In genomic region chr16:62363451-62363850, GRCh38 we compare ENCODE assay signal across 24 cellular contexts.
DNase-seq lines count a peak whose midpoint lies in the region; ATAC-seq, FAIRE-seq and TF ChIP-seq lines count a peak whose summit lies in the region.
"Had no signal": no experiment of that assay in that cellular context is flagged by ENCODE, and none has a peak within 500 bp of the region (broad histone marks: within the 10 kb centered on the region; RNA-seq: fewer than 3 reads in every experiment).

No MANE protein-coding gene starts in this region.

- H3K9me3 Mint-ChIP-seq in endodermal cell = no peaks in the 10 kb centered on the region

- no peak overlapping the region for H2BK5ac ChIP-seq in mesenchymal stem cell (ENCODE audit: low read depth, low read length, poor library complexity, severe bottlenecking)

- H3K27me3 Mint-ChIP-seq in endodermal cell (ENCODE audit: insufficient read depth) = peaks cover 13% of the 10 kb centered on the region
- H3K27me3 Mint-ChIP-seq: natural killer cell treated with Interleukin-12 subunit alpha and Interleukin-12 subunit beta and Interleukin-15 and Interleukin-18, amount 100 ng/mL, for 72 hours; stimulated activated memory B cell treated with anti-CD40 and anti-IgM and Interleukin-4, amounts not matched to agents 10 μg/mL and 1 μg/mL and 100 μg/mL, for 72 hours had no signal

- H2BK12ac ChIP-seq in mesenchymal stem cell (ENCODE audit: low read length in 2 of 2) = no peak overlapping the region

- peak; percentile 7 for DNase-seq in ACHN
- peak; percentile 3 for DNase-seq in HEK293T (ENCODE audit: extremely low spot score)
- DNase-seq in endodermal cell = peak; percentile 58
- peak; percentile 6 for DNase-seq in mesenchymal stem cell
- DNase-seq in stimulated activated CD4-positive, alpha-beta T cell treated with anti-CD3 and anti-CD28 coated beads, Interleukin-2, amount 100 ng/mL, for 24 hours = no peak
- DNase-seq in pancreas = no peak
- DNase-seq: activated CD4-positive, CD25-positive, alpha-beta regulatory T cell treated with anti-CD3 and anti-CD28 coated beads, Interleukin-2, amount 50 U/mL, for 72 hours; CD8-positive, alpha-beta T cell; erythroblast; GOT3; NCI-H187 treated with DMSO at 0.1 percent for 48 hours; NCI-H510A; PC-3; T-helper 9 cell; thyroid gland had no signal

- H4K8ac ChIP-seq in mesenchymal stem cell (ENCODE audit: low read length) = no peak overlapping the region

- H3K27me3 ChIP-seq in endodermal cell (ENCODE audit: control insufficient read depth, insufficient read depth, low read length, poor library complexity, severe bottlenecking) (peaks cover 15% of the 10 kb centered on the region), mesenchymal stem cell (ENCODE audit: control insufficient read depth in 1 of 2, insufficient read depth in 1 of 2, low read length in 2 of 2) (no peaks in the 10 kb centered on the region), pancreas (no peaks in the 10 kb centered on the region)
- H3K27me3 ChIP-seq: cardiac muscle cell, gastroesophageal sphincter, SJSA1, thyroid gland had no signal

- no peak overlapping the region for H2AK5ac ChIP-seq in mesenchymal stem cell (ENCODE audit: low read length, severe bottlenecking)

- H3K4me3 ChIP-seq in endodermal cell (ENCODE audit: low read length) (no peak overlapping the region), mesenchymal stem cell (ENCODE audit: insufficient read depth in 1 of 2, low read depth in 1 of 2, low read length in 2 of 2) (no peak overlapping the region), pancreas (no peak overlapping the region)
- H3K4me3 ChIP-seq: cardiac muscle cell, gastroesophageal sphincter, SJSA1, thyroid gland had no signal

- no peaks in the 10 kb centered on the region for H3K36me3 ChIP-seq in endodermal cell (ENCODE audit: control insufficient read depth, insufficient read depth, low read length)
- H3K36me3 ChIP-seq in mesenchymal stem cell (ENCODE audit: control insufficient read depth in 1 of 2, insufficient read depth in 2 of 2, low read depth in 1 of 2, low read length in 2 of 2) = no peaks in the 10 kb centered on the region
- H3K36me3 ChIP-seq in pancreas = no peaks in the 10 kb centered on the region
- H3K36me3 ChIP-seq: cardiac muscle cell, gastroesophageal sphincter, SJSA1, thyroid gland had no signal

- H3K4me2 ChIP-seq in mesenchymal stem cell (ENCODE audit: low read length, poor library complexity, severe bottlenecking) = no peak overlapping the region

- H3K9me3 ChIP-seq in endodermal cell (ENCODE audit: control insufficient read depth, low read length) = no peaks in the 10 kb centered on the region
- H3K9me3 ChIP-seq in mesenchymal stem cell (ENCODE audit: control insufficient read depth, low read length) = peaks cover 11% of the 10 kb centered on the region
- no peaks in the 10 kb centered on the region for H3K9me3 ChIP-seq in pancreas
- H3K9me3 ChIP-seq: gastroesophageal sphincter, SJSA1, thyroid gland had no signal

- CTCF ChIA-PET in HEK293T (lab: Yijun Ruan, JAX) = no interaction called here

- POLR2A ChIA-PET in HEK293T (lab: Yijun Ruan, JAX) = no interaction called here

- H3K4me3 Mint-ChIP-seq in endodermal cell = no peak overlapping the region
- H3K4me3 Mint-ChIP-seq: CD8-positive, alpha-beta T cell; natural killer cell treated with Interleukin-12 subunit alpha and Interleukin-12 subunit beta and Interleukin-15 and Interleukin-18, amount 100 ng/mL, for 72 hours; stimulated activated memory B cell treated with anti-CD40 and anti-IgM and Interleukin-4, amounts not matched to agents 10 μg/mL and 1 μg/mL and 100 μg/mL, for 72 hours had no signal

- TF ChIP-seq CTCF in endodermal cell (conservative IDR thresholded peaks at IDR 0.05) = peak; percentile 81
- no peak for TF ChIP-seq CTCF in pancreas (IDR thresholded peaks at IDR 0.05)

- intact Hi-C loops in pancreas (cut with DNase I) = no loop called here

- no peak overlapping the region for H3K4ac ChIP-seq in mesenchymal stem cell (ENCODE audit: low read depth in 1 of 2, low read length in 2 of 2)

- H3K27ac ChIP-seq in endodermal cell (ENCODE audit: low read depth, low read length) (no peak overlapping the region), mesenchymal stem cell (ENCODE audit: low read length, poor library complexity, severe bottlenecking) (no peak overlapping the region), pancreas (no peak overlapping the region)
- H3K27ac ChIP-seq: cardiac muscle cell, gastroesophageal sphincter, HL-60, SJSA1, thyroid gland had no signal

- no peaks in the 10 kb centered on the region for H3K36me3 Mint-ChIP-seq in endodermal cell (ENCODE audit: low read depth)
- H3K36me3 Mint-ChIP-seq: CD8-positive, alpha-beta T cell; stimulated activated memory B cell treated with anti-CD40 and anti-IgM and Interleukin-4, amounts not matched to agents 10 μg/mL and 1 μg/mL and 100 μg/mL, for 72 hours had no signal

- H3K4me1 ChIP-seq in endodermal cell (ENCODE audit: control insufficient read depth, insufficient read depth, low read length) (no peaks in the 10 kb centered on the region), mesenchymal stem cell (ENCODE audit: control insufficient read depth, insufficient read depth, low read depth, low read length) (no peaks in the 10 kb centered on the region), pancreas (no peaks in the 10 kb centered on the region)
- H3K4me1 ChIP-seq: gastroesophageal sphincter, SJSA1, thyroid gland had no signal

- no peak for ATAC-seq in GM19463 (IDR thresholded peaks at IDR 0.05; ENCODE audit: unreplicated experiment)
- no peak for ATAC-seq in GM19351 (IDR thresholded peaks at IDR 0.05; ENCODE audit: unreplicated experiment)
- ATAC-seq in pancreas = no peak
- ATAC-seq: CD8-positive, alpha-beta T cell; gastroesophageal sphincter; natural killer cell treated with Interleukin-12 subunit alpha and Interleukin-12 subunit beta and Interleukin-15 and Interleukin-18, amount 100 ng/mL, for 72 hours; PC-3; stimulated activated memory B cell treated with anti-CD40 and anti-IgM and Interleukin-4, amounts not matched to agents 10 μg/mL and 1 μg/mL and 100 μg/mL, for 72 hours had no signal

- no peak overlapping the region for H4K91ac ChIP-seq in mesenchymal stem cell (ENCODE audit: low read length)

- no peak overlapping the region for H2BK15ac ChIP-seq in mesenchymal stem cell (ENCODE audit: low read depth, poor library complexity, severe bottlenecking)

- in situ Hi-C loops in ACHN (cut with HindIII; ENCODE audit: low pct_ligation_motif_present, low pct_unique_long_range_greater_than_20kb, low sequenced_read_pairs) = no loop called here

- WGBS in endodermal cell (ENCODE audit: insufficient coverage in 1 of 2, insufficient read length in 1 of 2), 2 experiments = 39 to 58% methylated on average over 2 of the region's 2 CpGs
- WGBS in mesenchymal stem cell = 66% methylated on average over 2 of the region's 2 CpGs
- WGBS in pancreas, 2 donors = 35 to 63% methylated on average over 2 of the region's 2 CpGs

- H3K23ac ChIP-seq in mesenchymal stem cell (ENCODE audit: low read length in 2 of 2) = no peak overlapping the region

- H3K18ac ChIP-seq in mesenchymal stem cell (ENCODE audit: low read depth in 1 of 2, low read length in 2 of 2) = no peak overlapping the region

- FAIRE-seq in pancreas (lab: Jason Lieb, UNC) = no peak
- FAIRE-seq: GM18507 had no signal

- H3K9ac ChIP-seq in endodermal cell (ENCODE audit: extremely low read depth, low read length, poor library complexity, severe bottlenecking) (no peak overlapping the region), mesenchymal stem cell (ENCODE audit: low read length) (no peak overlapping the region)

- peaks cover 4% of the 10 kb centered on the region for H3K4me1 Mint-ChIP-seq in endodermal cell
- H3K4me1 Mint-ChIP-seq: stimulated activated memory B cell treated with anti-CD40 and anti-IgM and Interleukin-4, amounts not matched to agents 10 μg/mL and 1 μg/mL and 100 μg/mL, for 72 hours had no signal

- no peaks in the 10 kb centered on the region for H3K79me1 ChIP-seq in mesenchymal stem cell (replicated peaks; ENCODE audit: low read length, poor library complexity, severe bottlenecking)

- H3K14ac ChIP-seq in mesenchymal stem cell (ENCODE audit: low read length in 2 of 2) = no peak overlapping the region

- no peak overlapping the region for H3K27ac Mint-ChIP-seq in endodermal cell
- H3K27ac Mint-ChIP-seq: CD8-positive, alpha-beta T cell; natural killer cell treated with Interleukin-12 subunit alpha and Interleukin-12 subunit beta and Interleukin-15 and Interleukin-18, amount 100 ng/mL, for 72 hours; stimulated activated memory B cell treated with anti-CD40 and anti-IgM and Interleukin-4, amounts not matched to agents 10 μg/mL and 1 μg/mL and 100 μg/mL, for 72 hours had no signal

- H2BK120ac ChIP-seq in mesenchymal stem cell (ENCODE audit: low read depth, low read length) = no peak overlapping the region

- H2AFZ ChIP-seq in mesenchymal stem cell (ENCODE audit: low read depth, low read length) = no peak overlapping the region

TF ChIP-seq in HEK293T, 16 proteins besides CTCF, POLR2A, EP300 and RAD21:
- TF ChIP-seq NFRKB (IDR thresholded peaks at IDR 0.05) = no peak
- TF ChIP-seq CTBP1 (IDR thresholded peaks at IDR 0.05; ENCODE audit: borderline replicate concordance) = no peak
- TF ChIP-seq HDGF (IDR thresholded peaks at IDR 0.05; ENCODE audit: borderline replicate concordance) = no peak
- no peak for TF ChIP-seq FOXA1 (IDR thresholded peaks at IDR 0.05)

Comparison
In these comparisons a context has a peak if more than half of its experiments do, and no peak if none do; other contexts are left out.
1. DNase-seq: peak in ACHN (single experiment), HEK293T (single experiment), endodermal cell (single experiment) and mesenchymal stem cell (single experiment); none in stimulated activated CD4-positive, alpha-beta T cell treated with anti-CD3 and anti-CD28 coated beads, Interleukin-2, amount 100 ng/mL, for 24 hours (0 of 2) and pancreas (0 of 6).